Comparison of ENCODE assay signal across 9 cellular contexts in genomic region chr7:44984478-44984758, GRCh38. TPM values are rescaled to one million over a fixed set of nuclear protein-coding genes. Genes with fewer than 3 reads are reported as not detected.
DNase-seq lines count a peak whose midpoint lies in the region; ATAC-seq and TF ChIP-seq lines count a peak whose summit lies in the region.
"Had no signal": no experiment of that assay in that cellular context is flagged by ENCODE, and none has a peak within 500 bp of the region (broad histone marks: within the 10 kb centered on the region; RNA-seq: fewer than 3 reads in every experiment).

No MANE protein-coding gene starts in this region.

- H3K27me3 Mint-ChIP-seq in activated CD4-positive, alpha-beta T cell treated with anti-CD3 and anti-CD28 coated beads, Interleukin-2, amount 10 ng/mL, durations not matched to agents 24 days and 14 days: no peaks in the 10 kb centered on the region
- H3K27me3 Mint-ChIP-seq in stimulated activated memory B cell treated with anti-CD40 and anti-IgM and Interleukin-4, amounts not matched to agents 10 μg/mL and 1 μg/mL and 100 μg/mL, for 72 hours: no peaks in the 10 kb centered on the region

- H3K27ac ChIP-seq in RWPE2 (ENCODE audit: poor library complexity, severe bottlenecking): peak overlapping the region; percentile 72

- peaks cover 46% of the 10 kb centered on the region for H3K36me3 ChIP-seq in RWPE2 (ENCODE audit: low read depth)

- H3K27me3 ChIP-seq in RWPE2 (ENCODE audit: insufficient read depth, poor library complexity, severe bottlenecking): no peaks in the 10 kb centered on the region

- no peak for ATAC-seq in RWPE2 (ENCODE audit: low read depth)
- ATAC-seq in stimulated activated memory B cell treated with anti-CD40 and anti-IgM and Interleukin-4, amounts not matched to agents 10 μg/mL and 1 μg/mL and 100 μg/mL, for 72 hours: no peak
- ATAC-seq in HG02678 (IDR thresholded peaks at IDR 0.05; ENCODE audit: unreplicated experiment): no peak

- H3K4me3 Mint-ChIP-seq in activated CD4-positive, alpha-beta T cell treated with anti-CD3 and anti-CD28 coated beads, Interleukin-2, amount 10 ng/mL, durations not matched to agents 24 days and 14 days: peak overlapping the region; percentile 99
- H3K4me3 Mint-ChIP-seq in stimulated activated memory B cell treated with anti-CD40 and anti-IgM and Interleukin-4, amounts not matched to agents 10 μg/mL and 1 μg/mL and 100 μg/mL, for 72 hours: peak overlapping the region; percentile 98

- TF ChIP-seq CTCF in RWPE2 (IDR thresholded peaks at IDR 0.05; ENCODE audit: poor library complexity, severe bottlenecking): no peak
- no peak for TF ChIP-seq CTCF in epithelial cell of esophagus (IDR thresholded peaks at IDR 0.05; ENCODE audit: insufficient read depth, low read depth, low read length, missing control alignments)

- H3K27ac Mint-ChIP-seq in activated CD4-positive, alpha-beta T cell treated with anti-CD3 and anti-CD28 coated beads, Interleukin-2, amount 10 ng/mL, durations not matched to agents 24 days and 14 days: peak overlapping the region; percentile 99
- peak overlapping the region; percentile 98 for H3K27ac Mint-ChIP-seq in stimulated activated memory B cell treated with anti-CD40 and anti-IgM and Interleukin-4, amounts not matched to agents 10 μg/mL and 1 μg/mL and 100 μg/mL, for 72 hours

- no peaks in the 10 kb centered on the region for H3K9me3 Mint-ChIP-seq in activated CD4-positive, alpha-beta T cell treated with anti-CD3 and anti-CD28 coated beads, Interleukin-2, amount 10 ng/mL, durations not matched to agents 24 days and 14 days
- H3K9me3 Mint-ChIP-seq in stimulated activated memory B cell treated with anti-CD40 and anti-IgM and Interleukin-4, amounts not matched to agents 10 μg/mL and 1 μg/mL and 100 μg/mL, for 72 hours: no peaks in the 10 kb centered on the region

- H3K4me1 Mint-ChIP-seq in activated CD4-positive, alpha-beta T cell treated with anti-CD3 and anti-CD28 coated beads, Interleukin-2, amount 10 ng/mL, durations not matched to agents 24 days and 14 days: peaks cover 71% of the 10 kb centered on the region
- peaks cover 78% of the 10 kb centered on the region for H3K4me1 Mint-ChIP-seq in stimulated activated memory B cell treated with anti-CD40 and anti-IgM and Interleukin-4, amounts not matched to agents 10 μg/mL and 1 μg/mL and 100 μg/mL, for 72 hours

- peaks cover 22% of the 10 kb centered on the region for H3K4me1 ChIP-seq in RWPE2 (ENCODE audit: insufficient read depth, poor library complexity, severe bottlenecking)

- H3K36me3 Mint-ChIP-seq in activated CD4-positive, alpha-beta T cell treated with anti-CD3 and anti-CD28 coated beads, Interleukin-2, amount 10 ng/mL, durations not matched to agents 24 days and 14 days (ENCODE audit: low read depth): peaks cover 57% of the 10 kb centered on the region
- H3K36me3 Mint-ChIP-seq in stimulated activated memory B cell treated with anti-CD40 and anti-IgM and Interleukin-4, amounts not matched to agents 10 μg/mL and 1 μg/mL and 100 μg/mL, for 72 hours: peaks cover 41% of the 10 kb centered on the region

- no peaks in the 10 kb centered on the region for H3K9me3 ChIP-seq in RWPE2 (ENCODE audit: severe bottlenecking)

- DNase-seq in activated CD4-positive, alpha-beta T cell treated with anti-CD3 and anti-CD28 coated beads, Interleukin-2, amount 10 ng/mL, durations not matched to agents 24 days and 14 days: no peak
- no peak for DNase-seq in activated CD4-positive, alpha-beta T cell treated with anti-CD3 and anti-CD28 coated beads, Interleukin-2, amount 50 U/mL, for 48 hours
- DNase-seq in RWPE2 (ENCODE audit: low spot score) (no peak), epithelial cell of esophagus (ENCODE audit: low read depth) (no peak), ecto neural progenitor cell (ENCODE audit: low spot score) (no peak), GM03348 (ENCODE audit: low spot score) (no peak)

- intact Hi-C loops in activated CD4-positive, alpha-beta T cell treated with anti-CD3 and anti-CD28 coated beads, Interleukin-2, amount 10 ng/mL, durations not matched to agents 24 days and 14 days (cut with micrococcal nuclease): no loop called here

- H3K4me3 ChIP-seq in RWPE2 (ENCODE audit: severe bottlenecking) (no peak overlapping the region), epithelial cell of esophagus (ENCODE audit: low read length) (peak overlapping the region; percentile 98)

RNA-seq across cellular contexts. Expression of gene MYO1G, which starts 5.6 kb away (rescaled TPM):
- 283 and 290 TPM in 2 replicates for total RNA-seq in activated CD4-positive, alpha-beta T cell treated with anti-CD3 and anti-CD28 coated beads, Interleukin-2, amount 10 ng/mL, durations not matched to agents 24 days and 14 days
- total RNA-seq: epithelial cell of proximal tubule had no signal

RNA-seq across cellular contexts. Expression of gene CCM2, which starts 15.6 kb away (rescaled TPM):
- 59.2 and 63.1 TPM in 2 replicates for total RNA-seq in activated CD4-positive, alpha-beta T cell treated with anti-CD3 and anti-CD28 coated beads, Interleukin-2, amount 10 ng/mL, durations not matched to agents 24 days and 14 days
